Comparison of ENCODE assay signal across 11 cellular contexts in the genomic region with DNA sequence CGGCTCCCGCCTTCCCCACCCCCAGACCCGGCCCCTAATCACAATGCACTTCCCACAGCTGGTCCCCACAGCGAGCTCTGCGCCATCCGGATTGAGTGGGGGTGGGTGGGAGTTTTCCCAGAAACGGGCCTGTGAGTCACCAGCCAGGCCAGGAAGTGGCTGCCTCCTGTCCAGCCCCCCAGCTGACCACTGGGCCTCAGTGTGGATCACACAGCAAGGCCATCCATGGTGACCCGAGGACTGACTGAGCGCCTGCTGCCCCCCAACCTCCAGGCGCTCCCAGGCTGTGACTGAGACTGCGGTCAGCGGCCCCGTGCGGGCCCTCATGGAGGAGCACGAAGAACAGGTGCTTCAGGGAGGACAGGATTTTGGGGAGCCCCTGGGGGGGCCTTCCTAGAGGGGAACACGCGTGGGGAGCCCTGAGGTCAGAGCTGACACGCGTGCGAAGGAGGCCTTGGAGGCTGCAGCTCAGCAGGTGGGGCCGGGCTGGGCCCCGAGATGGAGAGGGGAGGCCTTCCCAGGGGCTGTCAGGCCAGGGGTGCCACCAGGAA. TPM values are rescaled to one million over a fixed set of nuclear protein-coding genes. Genes with fewer than 3 reads are reported as not detected.
DNase-seq lines count a peak whose midpoint lies in the region; TF ChIP-seq lines count a peak whose summit lies in the region.
"Had no signal": no experiment of that assay in that cellular context is flagged by ENCODE, and none has a peak within 500 bp of the region (broad histone marks: within the 10 kb centered on the region; RNA-seq: fewer than 3 reads in every experiment).

No MANE protein-coding gene starts in this region.

- H3F3A ChIP-seq in neural progenitor cell (ENCODE audit: low read depth), result no peaks in the 10 kb centered on the region

- no peak overlapping the region for H3K4me2 ChIP-seq in neural progenitor cell
- H3K4me2 ChIP-seq: A549 had no signal

- H3K4me3 Mint-ChIP-seq in neural progenitor cell (no peak overlapping the region), mesothelial cell of epicardium (no peak overlapping the region)

- H3K36me3 ChIP-seq in neural progenitor cell, result no peaks in the 10 kb centered on the region

- TF ChIP-seq CTCF in AG04450 (IDR thresholded peaks at IDR 0.05; ENCODE audit: low read depth, low read length), result no peak
- TF ChIP-seq CTCF in fibroblast of mammary gland (conservative IDR thresholded peaks at IDR 0.05; ENCODE audit: control insufficient read depth, insufficient read depth, low read depth, low read length), result no peak
- TF ChIP-seq CTCF in neural progenitor cell (IDR thresholded peaks at IDR 0.05), result no peak
- TF ChIP-seq CTCF in mesothelial cell of epicardium (IDR thresholded peaks at IDR 0.05; ENCODE audit: unreplicated experiment), result no peak

- H3K36me3 Mint-ChIP-seq in neural progenitor cell (no peaks in the 10 kb centered on the region), mesothelial cell of epicardium (no peaks in the 10 kb centered on the region)

- DNase-seq in AG04450 (ENCODE audit: low read depth, low spot score) (peak; percentile 60), OCI-M1 (lab: John Stamatoyannopoulos, UW) (peak; percentile 48), fibroblast of mammary gland (ENCODE audit: low read depth) (peak; percentile 72), neural progenitor cell (ENCODE audit: low spot score) (no peak), OCI-M2 (lab: John Stamatoyannopoulos, UW; ENCODE audit: unreplicated experiment) (no peak), mesothelial cell of epicardium (ENCODE audit: low spot score in 2 of 2, unreplicated experiment in 2 of 2) (no peak), NCI-H345 treated with DMSO at 0.1 percent for 48 hours (lab: John Stamatoyannopoulos, UW; ENCODE audit: unreplicated experiment) (no peak), NCI-H1436 treated with DMSO at 0.1 percent for 48 hours (lab: John Stamatoyannopoulos, UW) (no peak)
- DNase-seq: activated naive CD4-positive, alpha-beta T cell treated with anti-CD3 and anti-CD28 coated beads, Interleukin-2, amount 50 U/mL, for 16 hours; MM.1S had no signal

- peaks cover 16% of the 10 kb centered on the region for H3K4me1 ChIP-seq in neural progenitor cell
- H3K4me1 ChIP-seq: A549 had no signal

- H3K27ac ChIP-seq in AG04450 (ENCODE audit: low read depth, low read length), result peak overlapping the region; percentile 52
- no peak overlapping the region for H3K27ac ChIP-seq in neural progenitor cell

- peaks cover 9% of the 10 kb centered on the region for H3K27me3 Mint-ChIP-seq in neural progenitor cell (ENCODE audit: insufficient read depth, low read depth)
- H3K27me3 Mint-ChIP-seq in mesothelial cell of epicardium (ENCODE audit: low read depth), result no peaks in the 10 kb centered on the region

- peaks cover 2% of the 10 kb centered on the region; the same call in 1 of the 2 replicates for H3K9me3 ChIP-seq in AG04450 (ENCODE audit: control insufficient read depth, insufficient read depth, low read length)
- no peaks in the 10 kb centered on the region for H3K9me3 ChIP-seq in neural progenitor cell (ENCODE audit: low read depth)
- H3K9me3 ChIP-seq: A549 had no signal

- no peak overlapping the region for H3K9ac ChIP-seq in neural progenitor cell

- H3K4me1 Mint-ChIP-seq in neural progenitor cell, result peaks cover 38% of the 10 kb centered on the region
- H3K4me1 Mint-ChIP-seq in mesothelial cell of epicardium, result peaks cover 18% of the 10 kb centered on the region

- no peak overlapping the region for H2AFZ ChIP-seq in neural progenitor cell (replicated peaks)

- H3K79me2 ChIP-seq in neural progenitor cell (ENCODE audit: low read depth), result no peaks in the 10 kb centered on the region

- H4K20me1 ChIP-seq in neural progenitor cell (ENCODE audit: low read depth), result no peaks in the 10 kb centered on the region

- no peak overlapping the region for H3K4me3 ChIP-seq in AG04450 (ENCODE audit: low read depth, low read length)
- no peak overlapping the region for H3K4me3 ChIP-seq in fibroblast of mammary gland (ENCODE audit: control insufficient read depth, low read depth, low read length)
- no peak overlapping the region for H3K4me3 ChIP-seq in neural progenitor cell
- H3K4me3 ChIP-seq: A549 had no signal

- H3K27ac Mint-ChIP-seq in neural progenitor cell (peak overlapping the region; percentile 37), mesothelial cell of epicardium (no peak overlapping the region)

- CTCF ChIA-PET in AG04450 (lab: Charles Lee), result interaction anchor here (1.0 to 1.1 kb wide), 2 partner anchors 11 to 126 kb away, joined by 3 read pairs; no protein-coding TSS in a partner anchor

- peaks cover 2% of the 10 kb centered on the region for H3K27me3 ChIP-seq in AG04450 (ENCODE audit: control insufficient read depth, insufficient read depth, low read length)
- no peaks in the 10 kb centered on the region for H3K27me3 ChIP-seq in neural progenitor cell

- POLR2A ChIA-PET in AG04450 (lab: Yijun Ruan, JAX), result interaction anchor here (0.7 to 1.0 kb wide), 2 partner anchors 10 to 68 kb away, joined by 3 to 4 read pairs; partner anchors contain the start of gene NOTCH1

- H3K9me3 Mint-ChIP-seq in neural progenitor cell (no peaks in the 10 kb centered on the region), mesothelial cell of epicardium (no peaks in the 10 kb centered on the region)

RNA-seq across cellular contexts. Expression of gene EGFL7, which starts 48.3 kb away (rescaled TPM):
- 3.9 and 6.1 TPM in 2 replicates for polyA plus RNA-seq in AG04450 (2011; rRNA removed)
- 0.23 and 1.00 TPM in 2 replicates for polyA minus RNA-seq in AG04450 (2011; rRNA and poly(A)+ RNA removed)
- 16.5 and 47.4 TPM in 2 replicates for total RNA-seq in neural progenitor cell (ENCODE audit: low replicate concordance)
- 35.6 to 39.3 TPM (median 38.2 TPM) in 3 replicates for total RNA-seq in mesothelial cell of epicardium

Comparison
In these comparisons a context has a peak if more than half of its experiments do, and no peak if none do; other contexts are left out.
1. DNase-seq: peak in AG04450 (single experiment), OCI-M1 (single experiment) and fibroblast of mammary gland (single experiment); none in neural progenitor cell (single experiment), OCI-M2 (single experiment), mesothelial cell of epicardium (0 of 2), NCI-H345 treated with DMSO at 0.1 percent for 48 hours (single experiment) and NCI-H1436 treated with DMSO at 0.1 percent for 48 hours (single experiment).